In the genomic region with DNA sequence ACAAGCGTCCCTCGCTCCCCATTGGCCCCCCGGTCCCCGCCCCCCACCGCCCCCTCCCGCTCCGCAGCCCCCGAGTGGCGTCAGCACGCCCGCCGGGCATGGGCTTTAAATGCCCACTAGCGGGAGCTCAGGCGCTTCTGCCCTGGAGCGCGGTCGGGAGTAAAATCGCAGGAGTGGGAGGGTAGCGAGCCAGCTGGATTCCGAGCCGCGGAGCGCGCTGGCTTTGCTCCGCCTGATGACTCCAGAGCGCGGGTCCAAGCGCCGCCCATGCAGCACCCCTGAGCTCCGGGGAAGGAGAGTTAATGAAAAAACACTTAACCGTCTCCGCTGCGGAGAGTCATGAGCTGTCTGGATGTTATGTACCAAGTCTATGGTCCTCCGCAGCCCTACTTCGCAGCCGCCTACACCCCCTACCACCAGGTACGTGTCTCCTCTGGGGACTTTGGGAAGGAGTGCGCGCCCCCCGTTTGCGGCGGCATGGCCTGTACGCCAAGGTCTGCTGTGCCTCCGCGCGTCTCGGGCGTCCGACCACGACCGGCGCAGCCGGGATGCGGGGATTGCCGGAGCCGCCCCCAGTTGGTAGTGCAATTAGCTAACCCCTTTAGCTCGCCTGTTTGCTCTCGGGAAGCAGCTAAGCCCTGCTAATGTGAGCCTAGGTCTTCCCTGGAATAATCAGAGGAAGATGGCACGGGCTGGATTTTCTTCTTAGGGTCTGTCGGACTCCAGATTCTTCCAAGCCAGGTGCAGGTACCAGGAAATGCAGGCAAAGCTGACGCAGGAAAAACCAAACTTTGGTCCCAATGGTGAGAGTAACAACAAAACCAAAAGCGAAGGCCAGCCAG, we compare ENCODE assay signal across 8 cellular contexts. TPM values are rescaled to one million over a fixed set of nuclear protein-coding genes. Genes with fewer than 3 reads are reported as not detected.
DNase-seq lines count a peak whose midpoint lies in the region; ATAC-seq and TF ChIP-seq lines count a peak whose summit lies in the region.

A gene with protein sequence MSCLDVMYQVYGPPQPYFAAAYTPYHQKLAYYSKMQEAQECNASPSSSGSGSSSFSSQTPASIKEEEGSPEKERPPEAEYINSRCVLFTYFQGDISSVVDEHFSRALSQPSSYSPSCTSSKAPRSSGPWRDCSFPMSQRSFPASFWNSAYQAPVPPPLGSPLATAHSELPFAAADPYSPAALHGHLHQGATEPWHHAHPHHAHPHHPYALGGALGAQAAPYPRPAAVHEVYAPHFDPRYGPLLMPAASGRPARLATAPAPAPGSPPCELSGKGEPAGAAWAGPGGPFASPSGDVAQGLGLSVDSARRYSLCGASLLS (plus strand): TSS at position 134 of the 842 bp plus-strand sequence. CDS start 206 bp downstream, at position 340.

- H3K4me1 ChIP-seq in esophagus muscularis mucosa (peaks cover 23 to 39% (median 35%) of the 10 kb centered on the region in 4 donors), muscle layer of duodenum (ENCODE audit: control insufficient read depth in 1 of 2, insufficient read depth in 2 of 2, low read length in 2 of 2) (peaks cover 0 to 32% of the 10 kb centered on the region in 2 donors)

- DNase-seq in DMS79 treated with DMSO at 0.1 percent for 48 hours (lab: John Stamatoyannopoulos, UW) (peak; percentile 47), SK-MEL-5 (ENCODE audit: low read depth, low spot score) (peak; percentile 4), esophagus muscularis mucosa (ENCODE audit: extremely low spot score) (peak; percentile 82), SIG-M5 (lab: John Stamatoyannopoulos, UW) (no peak), SHP77 (lab: John Stamatoyannopoulos, UW) (no peak), NOMO-1 treated with DMSO at 0.1 percent for 48 hours (lab: John Stamatoyannopoulos, UW; ENCODE audit: unreplicated experiment) (no peak)

- TF ChIP-seq CTCF in esophagus muscularis mucosa (IDR thresholded peaks at IDR 0.05) = peak in 1 of 3 experiments; percentile 17

- TF ChIP-seq EP300 in esophagus muscularis mucosa (IDR thresholded peaks at IDR 0.05) = no peak

- peaks cover 4 to 96% (median 65%) of the 10 kb centered on the region in 4 donors for H3K27me3 ChIP-seq in esophagus muscularis mucosa
- peaks cover 76% of the 10 kb centered on the region for H3K27me3 ChIP-seq in muscle layer of duodenum (ENCODE audit: low read depth, low read length)

- intact Hi-C loops in esophagus muscularis mucosa (cut with DNase I) = no loop called here

- H3K9me3 ChIP-seq in esophagus muscularis mucosa (no peaks in the 10 kb centered on the region), muscle layer of duodenum (ENCODE audit: control insufficient read depth in 1 of 2, low read length in 2 of 2) (peaks cover 0 to 9% of the 10 kb centered on the region in 2 donors)

- TF ChIP-seq POLR2A in esophagus muscularis mucosa (IDR thresholded peaks at IDR 0.05; ENCODE audit: low read depth) = no peak

- in situ Hi-C loops in SK-MEL-5 (cut with HindIII; ENCODE audit: low pct_unique_long_range_greater_than_20kb, low sequenced_read_pairs) = no loop called here

- H3K4me3 ChIP-seq in esophagus muscularis mucosa (peak within 1 kb of the TSS; percentile 51 to 59 (median 52)), muscle layer of duodenum (ENCODE audit: low read depth in 1 of 2, low read length in 2 of 2) (peak within 1 kb of the TSS; percentile 59 to 72)

- WGBS in esophagus muscularis mucosa = 3% methylated on average over 34 of the region's 62 CpGs

- peak; percentile 25 for ATAC-seq in HG02610 (IDR thresholded peaks at IDR 0.05; ENCODE audit: unreplicated experiment)

- H3K27ac ChIP-seq in esophagus muscularis mucosa (replicated peaks in 1 of 4) (no peak within 1 kb of the TSS), muscle layer of duodenum (ENCODE audit: low read length) (no peak within 1 kb of the TSS)

- no peaks in the 10 kb centered on the region for H3K36me3 ChIP-seq in esophagus muscularis mucosa
- no peaks in the 10 kb centered on the region for H3K36me3 ChIP-seq in muscle layer of duodenum (ENCODE audit: control insufficient read depth in 1 of 2, insufficient read depth in 2 of 2, low read length in 2 of 2)

RNA-seq across cellular contexts. Expression of the gene that starts here (rescaled TPM):
- not detected in 2 replicates for total RNA-seq in SK-MEL-5 (2014; rRNA removed; shearing (Covaris generic))
- polyA plus RNA-seq in SK-MEL-5 (2015; cell fraction: cytosol; rRNA removed) = not detected in 2 replicates
- not detected in 2 replicates for polyA plus RNA-seq in SK-MEL-5 (2015; cell fraction: nucleus; rRNA removed)
- total RNA-seq in esophagus muscularis mucosa = not detected

Comparison
In these comparisons a context has a peak if more than half of its experiments do, and no peak if none do; other contexts are left out.
1. Peak in DNase-seq in SK-MEL-5; RNA of the gene not detected or under 1 TPM.
2. Peak in DNase-seq and H3K4me3 ChIP-seq in esophagus muscularis mucosa; RNA of the gene not detected or under 1 TPM.